Comparison of ENCODE assay signal across 21 cellular contexts in the genomic region with DNA sequence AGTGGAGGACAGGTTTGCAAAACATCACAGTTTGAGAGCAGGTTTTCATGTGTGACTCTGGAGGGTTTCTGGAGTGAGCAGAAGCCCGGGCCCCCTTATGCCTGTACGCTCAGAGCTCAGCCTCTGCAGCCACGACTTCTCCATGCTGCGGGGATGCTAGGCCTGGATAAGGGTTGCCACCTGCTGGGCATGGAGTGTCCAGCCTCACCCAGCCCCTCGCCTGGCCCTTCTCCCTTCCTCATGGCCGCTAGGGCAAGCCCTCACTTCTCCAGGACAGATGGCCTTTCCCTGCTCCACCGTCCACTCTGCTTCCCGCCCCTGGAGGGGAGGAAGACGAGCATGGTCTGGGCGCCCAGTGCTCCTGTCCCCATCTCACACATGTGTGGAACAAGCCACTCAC.
"Had no signal": no experiment of that assay in that cellular context is flagged by ENCODE, and none has a peak within 500 bp of the region (broad histone marks: within the 10 kb centered on the region; RNA-seq: fewer than 3 reads in every experiment).

No MANE protein-coding gene starts in this region.

- H3K4me1 Mint-ChIP-seq: naive thymus-derived CD8-positive, alpha-beta T cell; stimulated activated memory B cell treated with anti-CD40 and anti-IgM and Interleukin-4, amounts not matched to agents 10 μg/mL and 1 μg/mL and 100 μg/mL, for 72 hours had no signal

- H3K4me3 Mint-ChIP-seq: naive thymus-derived CD8-positive, alpha-beta T cell; stimulated activated memory B cell treated with anti-CD40 and anti-IgM and Interleukin-4, amounts not matched to agents 10 μg/mL and 1 μg/mL and 100 μg/mL, for 72 hours; stimulated activated naive CD8-positive, alpha-beta T cell treated with anti-CD3 and anti-CD28 coated beads, Interleukin-15, Interleukin-2, amounts not matched to agents 100 ng/mL and 50 ng/mL, for 24 hours had no signal

- H3K27me3 ChIP-seq: dorsolateral prefrontal cortex, heart left ventricle, ovary, tibial nerve, upper lobe of right lung had no signal

- H3K4me3 ChIP-seq: coronary artery, dorsolateral prefrontal cortex, heart left ventricle, mucosa of descending colon, ovary, tibial nerve, upper lobe of right lung had no signal

- H3K9me3 ChIP-seq: heart left ventricle, mucosa of descending colon, ovary, tibial nerve, upper lobe of right lung had no signal

- DNase-seq: dorsolateral prefrontal cortex; effector CD8-positive, alpha-beta T cell; heart left ventricle; hippocampal formation; kidney glomerular epithelial cell; mammary epithelial cell; mucosa of descending colon; naive thymus-derived CD8-positive, alpha-beta T cell; ovary; right cardiac atrium; stimulated activated CD4-positive, alpha-beta T cell treated with anti-CD3 and anti-CD28 coated beads, Interleukin-15, amount 100 ng/mL, for 24 hours; stimulated activated CD4-positive, alpha-beta T cell treated with anti-CD3 and anti-CD28 coated beads, Interleukin-1b, Interleukin-23, amount 100 ng/mL, for 48 hours; stimulated activated CD4-positive, alpha-beta T cell treated with anti-CD3 and anti-CD28 coated beads, Interleukin-4, amount 100 ng/mL, for 24 hours; upper lobe of right lung had no signal

- H3K27ac Mint-ChIP-seq: naive thymus-derived CD8-positive, alpha-beta T cell; progenitor cell of endocrine pancreas; stimulated activated memory B cell treated with anti-CD40 and anti-IgM and Interleukin-4, amounts not matched to agents 10 μg/mL and 1 μg/mL and 100 μg/mL, for 72 hours; stimulated activated naive CD8-positive, alpha-beta T cell treated with anti-CD3 and anti-CD28 coated beads, Interleukin-15, Interleukin-2, amounts not matched to agents 100 ng/mL and 50 ng/mL, for 24 hours had no signal

- H3K36me3 ChIP-seq: heart left ventricle, ovary, upper lobe of right lung had no signal

- H3K27me3 Mint-ChIP-seq: stimulated activated naive CD8-positive, alpha-beta T cell treated with anti-CD3 and anti-CD28 coated beads, Interleukin-15, Interleukin-2, amounts not matched to agents 100 ng/mL and 50 ng/mL, for 24 hours had no signal

- ATAC-seq: esophagus mucosa; left lobe of liver; naive thymus-derived CD8-positive, alpha-beta T cell; right cardiac atrium; stimulated activated memory B cell treated with anti-CD40 and anti-IgM and Interleukin-4, amounts not matched to agents 10 μg/mL and 1 μg/mL and 100 μg/mL, for 72 hours; upper lobe of right lung had no signal

- H3K36me3 Mint-ChIP-seq: naive thymus-derived CD8-positive, alpha-beta T cell; stimulated activated memory B cell treated with anti-CD40 and anti-IgM and Interleukin-4, amounts not matched to agents 10 μg/mL and 1 μg/mL and 100 μg/mL, for 72 hours had no signal

- H3K27ac ChIP-seq: coronary artery, dorsolateral prefrontal cortex, heart left ventricle, ovary, tibial nerve, upper lobe of right lung had no signal

- H3K4me1 ChIP-seq: tibial nerve, upper lobe of right lung had no signal

- H3K9me3 Mint-ChIP-seq: naive thymus-derived CD8-positive, alpha-beta T cell; stimulated activated memory B cell treated with anti-CD40 and anti-IgM and Interleukin-4, amounts not matched to agents 10 μg/mL and 1 μg/mL and 100 μg/mL, for 72 hours; stimulated activated naive CD8-positive, alpha-beta T cell treated with anti-CD3 and anti-CD28 coated beads, Interleukin-15, Interleukin-2, amounts not matched to agents 100 ng/mL and 50 ng/mL, for 24 hours had no signal
